Comparison of ENCODE assay signal across 29 cellular contexts in genomic region chr19:47321582-47321981, GRCh38. TPM values are rescaled to one million over a fixed set of nuclear protein-coding genes. Genes with fewer than 3 reads are reported as not detected.
"Had no signal": no experiment of that assay in that cellular context is flagged by ENCODE, and none has a peak within 500 bp of the region (broad histone marks: within the 10 kb centered on the region; RNA-seq: fewer than 3 reads in every experiment).

No MANE protein-coding gene starts in this region.

- H3K4me1 ChIP-seq: SJCRH30 had no signal

- FAIRE-seq: bronchial epithelial cell had no signal

- H3K27me3 ChIP-seq: SJCRH30 had no signal

- H3K36me3 ChIP-seq: SJCRH30, WERI-Rb-1 had no signal

- H3K9me3 ChIP-seq: SJCRH30 had no signal

- H3K4me3 ChIP-seq: SJCRH30, SK-N-MC had no signal

- ATAC-seq: activated CD8-positive, alpha-beta memory T cell treated with anti-CD3 and anti-CD28 coated beads, Interleukin-2, amount 10 ng/mL, durations not matched to agents 7 days and 5 days; activated naive CD8-positive, alpha-beta T cell treated with anti-CD3 and anti-CD28 coated beads, Interleukin-2, amount 50 U/mL, for 24 hours; Panc1 had no signal

- DNase-seq: activated CD4-positive, alpha-beta memory T cell treated with anti-CD3 and anti-CD28 coated beads, Interleukin-2, amount 10 ng/mL, durations not matched to agents 7 days and 5 days; activated CD4-positive, alpha-beta T cell treated with anti-CD3 and anti-CD28 coated beads for 1 hour; activated CD4-positive, alpha-beta T cell treated with anti-CD3 and anti-CD28 coated beads for 48 hours; activated CD4-positive, CD25-positive, alpha-beta regulatory T cell; activated CD8-positive, alpha-beta memory T cell treated with anti-CD3 and anti-CD28 coated beads for 24 hours; activated CD8-positive, alpha-beta memory T cell treated with anti-CD3 and anti-CD28 coated beads, Interleukin-2, amount 10 ng/mL, durations not matched to agents 7 days and 5 days; activated CD8-positive, alpha-beta memory T cell treated with anti-CD3 and anti-CD28 coated beads, Interleukin-2, amount 50 U/mL, for 48 hours; activated effector memory CD4-positive, alpha-beta T cell treated with Interleukin-2 at 50 U/mL for 16 hours; activated naive CD4-positive, alpha-beta T cell treated with anti-CD3 and anti-CD28 coated beads, Interleukin-2, amount 10 ng/mL, durations not matched to agents 7 days and 5 days; activated naive CD8-positive, alpha-beta T cell treated with anti-CD3 and anti-CD28 coated beads, Interleukin-2, amount 50 U/mL, for 24 hours; activated T-cell treated with anti-CD3 and anti-CD28 coated beads, Interleukin-2, amount 50 U/mL, for 48 hours; anterior cingulate cortex; caudate nucleus; cerebellar nuclear complex; NCI-H1105; NCI-H1417 treated with DMSO at 0.1 percent for 48 hours; NCI-H187 treated with DMSO at 0.1 percent for 48 hours; NCI-H2081; NCI-H345; NCI-H524 treated with DMSO at 0.1 percent for 48 hours; SHP77; SJCRH30; T1000; WERI-Rb-1 had no signal

- H3K27ac ChIP-seq: SJCRH30, SK-N-MC, WERI-Rb-1 had no signal

RNA-seq across cellular contexts. Expression of gene C5AR2, which starts 10.4 kb away (rescaled TPM):
- total RNA-seq: NCI-H460, SJCRH30 had no signal

RNA-seq across cellular contexts. Expression of gene C5AR1, which starts 11.9 kb away (rescaled TPM):
- total RNA-seq: activated CD4-positive, alpha-beta memory T cell treated with anti-CD3 and anti-CD28 coated beads, Interleukin-2, amount 10 ng/mL, durations not matched to agents 7 days and 5 days; RPMI7951; SJCRH30 had no signal
